Comparison of ENCODE assay signal across 11 cellular contexts in genomic region chr1:116318897-116319296, GRCh38.
"Had no signal": no experiment of that assay in that cellular context is flagged by ENCODE, and none has a peak within 500 bp of the region (broad histone marks: within the 10 kb centered on the region; RNA-seq: fewer than 3 reads in every experiment).

No MANE protein-coding gene starts in this region.

- H3K27ac Mint-ChIP-seq: activated B cell treated with CpG ODN at 0.5 μM for 24 hours; activated CD4-positive, alpha-beta T cell treated with anti-CD3 and anti-CD28 coated beads, Interleukin-2, amount 10 ng/mL, durations not matched to agents 24 days and 14 days; T-helper 17 cell had no signal

- H3K27me3 ChIP-seq: gastrocnemius medialis, stomach, thyroid gland had no signal

- DNase-seq: activated B cell treated with CpG ODN at 0.5 μM for 24 hours; activated CD4-positive, alpha-beta T cell treated with anti-CD3 and anti-CD28 coated beads, Interleukin-2, amount 10 ng/mL, durations not matched to agents 24 days and 14 days; activated naive CD4-positive, alpha-beta T cell treated with Interleukin-2 at 50 U/mL for 16 hours; effector memory CD4-positive, alpha-beta T cell; gastrocnemius medialis; stimulated activated CD4-positive, alpha-beta T cell treated with anti-CD3 and anti-CD28 coated beads, Interleukin-4, amount 100 ng/mL, for 1 hour; stimulated activated CD8-positive, alpha-beta memory T cell treated with anti-CD3 and anti-CD28 coated beads, Interleukin-4, amount 100 ng/mL, for 48 hours; stomach; T-helper 17 cell; thyroid gland had no signal

- H3K4me3 Mint-ChIP-seq: activated B cell treated with CpG ODN at 0.5 μM for 24 hours; activated CD4-positive, alpha-beta T cell treated with anti-CD3 and anti-CD28 coated beads, Interleukin-2, amount 10 ng/mL, durations not matched to agents 24 days and 14 days; T-helper 17 cell had no signal

- H3K4me1 Mint-ChIP-seq: activated B cell treated with CpG ODN at 0.5 μM for 24 hours had no signal

- H3K36me3 ChIP-seq: gastrocnemius medialis, stomach, thyroid gland had no signal

- H3K4me3 ChIP-seq: gastrocnemius medialis, stomach, thyroid gland had no signal

- H3K27ac ChIP-seq: epithelial cell of prostate, gastrocnemius medialis, stomach, thyroid gland had no signal

- H3K27me3 Mint-ChIP-seq: activated B cell treated with CpG ODN at 0.5 μM for 24 hours; activated CD4-positive, alpha-beta T cell treated with anti-CD3 and anti-CD28 coated beads, Interleukin-2, amount 10 ng/mL, durations not matched to agents 24 days and 14 days; T-helper 17 cell had no signal

- H3K9me3 Mint-ChIP-seq: activated B cell treated with CpG ODN at 0.5 μM for 24 hours; activated CD4-positive, alpha-beta T cell treated with anti-CD3 and anti-CD28 coated beads, Interleukin-2, amount 10 ng/mL, durations not matched to agents 24 days and 14 days had no signal

- H3K9me3 ChIP-seq: gastrocnemius medialis, stomach, thyroid gland had no signal

- ATAC-seq: gastrocnemius medialis, T-helper 17 cell had no signal
